8 cellular contexts compared by ENCODE assay signal in the genomic region with DNA sequence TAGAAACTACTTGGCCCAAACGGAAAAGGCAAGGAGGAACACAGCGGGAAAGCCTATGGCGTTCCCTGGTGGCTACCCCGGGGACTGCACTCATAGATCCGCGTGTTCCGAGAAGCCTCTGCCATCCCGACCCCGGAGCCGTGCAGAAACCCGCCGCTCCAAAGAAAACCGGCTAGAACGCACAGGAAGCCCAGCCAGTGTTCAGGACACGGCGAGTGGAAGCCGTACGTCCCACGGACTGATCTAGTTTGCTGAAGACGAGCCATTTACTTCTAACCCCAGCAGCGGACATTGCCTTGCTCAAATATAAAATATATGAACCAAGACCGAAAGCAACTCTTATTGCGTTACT.
A peak's percentile ranks its signal among the peaks of the same experiment; 100 is the strongest.
DNase-seq lines count a peak whose midpoint lies in the region; ATAC-seq and TF ChIP-seq lines count a peak whose summit lies in the region.
"Not testable (repeated sequence)": the region's sequence is repeated elsewhere in the genome, so short reads cannot be mapped to it uniquely, and the experiment has no call there.

No MANE protein-coding gene starts in this region.

- WGBS in esophagus squamous epithelium, 2 donors = no CpG with 5 or more reads among the region's 23 CpGs

- not testable (repeated sequence) for TF ChIP-seq CTCF in MM.1S (IDR thresholded peaks at IDR 0.05; ENCODE audit: low read length)
- TF ChIP-seq CTCF in esophagus squamous epithelium (IDR thresholded peaks at IDR 0.05) = peak in 1 of 6 experiments; percentile 7

- H3K9me2 ChIP-seq in MM.1S (replicated peaks; ENCODE audit: insufficient read depth, low read length) = not testable (repeated sequence)

- not testable (repeated sequence) for H3K9me3 ChIP-seq in CD4-positive, CD25-positive, alpha-beta regulatory T cell (ENCODE audit: control insufficient read depth in 2 of 2, low read length in 2 of 2); MM.1S (replicated peaks; ENCODE audit: insufficient read depth, low read length); esophagus squamous epithelium; stomach smooth muscle (ENCODE audit: control insufficient read depth in 2 of 2, low read length in 2 of 2)

- H3F3A ChIP-seq in MM.1S (ENCODE audit: insufficient read depth, low read length) = not testable (repeated sequence)

- H3K4me1 ChIP-seq in CD4-positive, CD25-positive, alpha-beta regulatory T cell (ENCODE audit: control insufficient read depth, insufficient read depth, low read length, poor library complexity, severe bottlenecking); MM.1S (ENCODE audit: low read length); esophagus squamous epithelium; stomach smooth muscle (ENCODE audit: control insufficient read depth, insufficient read depth, low read length): not testable (repeated sequence)

- H3K4me2 ChIP-seq in MM.1S (ENCODE audit: low read depth, low read length) = not testable (repeated sequence)

- not testable (repeated sequence) for H3K27me3 Mint-ChIP-seq in CD4-positive, CD25-positive, alpha-beta regulatory T cell; activated CD4-positive, alpha-beta T cell treated with anti-CD3 and anti-CD28 coated beads, Interleukin-2, amount 10 ng/mL, durations not matched to agents 24 days and 14 days

- H4K20me1 ChIP-seq in MM.1S (ENCODE audit: insufficient read depth, low read length) = not testable (repeated sequence)

- H3K79me2 ChIP-seq in MM.1S (ENCODE audit: low read length) = not testable (repeated sequence)

- H3K4me1 Mint-ChIP-seq in CD4-positive, CD25-positive, alpha-beta regulatory T cell; activated CD4-positive, alpha-beta T cell treated with anti-CD3 and anti-CD28 coated beads, Interleukin-2, amount 10 ng/mL, durations not matched to agents 24 days and 14 days: not testable (repeated sequence)

- not testable (repeated sequence) for ATAC-seq in CD4-positive, CD25-positive, alpha-beta regulatory T cell (ENCODE audit: low read depth in 2 of 2)

- H2AFZ ChIP-seq in MM.1S (ENCODE audit: low read length) = not testable (repeated sequence)

- DNase-seq in CD4-positive, CD25-positive, alpha-beta regulatory T cell = peak in 2 of 3 donors; percentile 30 to 50
- DNase-seq in MM.1S = peak; percentile 6
- peak; percentile 81 for DNase-seq in activated CD4-positive, alpha-beta T cell treated with anti-CD3 and anti-CD28 coated beads, Interleukin-2, amount 10 ng/mL, durations not matched to agents 24 days and 14 days
- DNase-seq in amniotic epithelial cell (ENCODE audit: low read depth) = peak; percentile 2
- not testable (repeated sequence) for DNase-seq in esophagus squamous epithelium (lab: John Stamatoyannopoulos, UW)
- peak; percentile 1 for DNase-seq in kidney tubule cell (ENCODE audit: low spot score)
- peak; percentile 60 for DNase-seq in retina

- peak overlapping the region in 3 of 4 donors; percentile 73 to 82 (median 73) for H3K4me3 Mint-ChIP-seq in CD4-positive, CD25-positive, alpha-beta regulatory T cell
- H3K4me3 Mint-ChIP-seq in activated CD4-positive, alpha-beta T cell treated with anti-CD3 and anti-CD28 coated beads, Interleukin-2, amount 10 ng/mL, durations not matched to agents 24 days and 14 days = peak overlapping the region; percentile 81

- H3K27ac ChIP-seq in CD4-positive, CD25-positive, alpha-beta regulatory T cell (ENCODE audit: insufficient read depth, low read length, poor library complexity, severe bottlenecking); MM.1S (ENCODE audit: low read length); esophagus squamous epithelium; stomach smooth muscle (ENCODE audit: low read length): not testable (repeated sequence)

- H3K27me3 ChIP-seq in CD4-positive, CD25-positive, alpha-beta regulatory T cell (ENCODE audit: control insufficient read depth, insufficient read depth, low read length); MM.1S (replicated peaks; ENCODE audit: insufficient read depth, low read length); esophagus squamous epithelium; stomach smooth muscle (ENCODE audit: control insufficient read depth in 1 of 2, insufficient read depth in 2 of 2, low read length in 2 of 2): not testable (repeated sequence)

- not testable (repeated sequence) for H3K9ac ChIP-seq in MM.1S (ENCODE audit: low read length); stomach smooth muscle (ENCODE audit: low read length in 2 of 2)

- peak overlapping the region; percentile 53 for H3K4me3 ChIP-seq in CD4-positive, CD25-positive, alpha-beta regulatory T cell (ENCODE audit: low read depth, low read length)
- peak overlapping the region; percentile 53; the same call in 1 of the 2 replicates for H3K4me3 ChIP-seq in MM.1S (ENCODE audit: low read length)
- peak overlapping the region; percentile 21 to 57 (median 40) for H3K4me3 ChIP-seq in esophagus squamous epithelium
- H3K4me3 ChIP-seq in stomach smooth muscle (ENCODE audit: low read length in 2 of 2) = peak overlapping the region; percentile 49 to 64

- H3K9me3 Mint-ChIP-seq in CD4-positive, CD25-positive, alpha-beta regulatory T cell; activated CD4-positive, alpha-beta T cell treated with anti-CD3 and anti-CD28 coated beads, Interleukin-2, amount 10 ng/mL, durations not matched to agents 24 days and 14 days: not testable (repeated sequence)

- intact Hi-C loops in activated CD4-positive, alpha-beta T cell treated with anti-CD3 and anti-CD28 coated beads, Interleukin-2, amount 10 ng/mL, durations not matched to agents 24 days and 14 days (cut with micrococcal nuclease); esophagus squamous epithelium (cut with DNase I): not testable (repeated sequence)

- H3K36me3 Mint-ChIP-seq in CD4-positive, CD25-positive, alpha-beta regulatory T cell; activated CD4-positive, alpha-beta T cell treated with anti-CD3 and anti-CD28 coated beads, Interleukin-2, amount 10 ng/mL, durations not matched to agents 24 days and 14 days (ENCODE audit: low read depth): not testable (repeated sequence)

- not testable (repeated sequence) for TF ChIP-seq POLR2A in esophagus squamous epithelium (IDR thresholded peaks at IDR 0.05)

- H3K36me3 ChIP-seq in CD4-positive, CD25-positive, alpha-beta regulatory T cell (ENCODE audit: control insufficient read depth, insufficient read depth, low read length); MM.1S (replicated peaks; ENCODE audit: insufficient read depth, low read length); esophagus squamous epithelium; stomach smooth muscle (ENCODE audit: control insufficient read depth in 2 of 2, insufficient read depth in 2 of 2, low read length in 2 of 2): not testable (repeated sequence)

- not testable (repeated sequence) for H3K27ac Mint-ChIP-seq in CD4-positive, CD25-positive, alpha-beta regulatory T cell; activated CD4-positive, alpha-beta T cell treated with anti-CD3 and anti-CD28 coated beads, Interleukin-2, amount 10 ng/mL, durations not matched to agents 24 days and 14 days
